8 cellular contexts compared by ENCODE assay signal in the genomic region with DNA sequence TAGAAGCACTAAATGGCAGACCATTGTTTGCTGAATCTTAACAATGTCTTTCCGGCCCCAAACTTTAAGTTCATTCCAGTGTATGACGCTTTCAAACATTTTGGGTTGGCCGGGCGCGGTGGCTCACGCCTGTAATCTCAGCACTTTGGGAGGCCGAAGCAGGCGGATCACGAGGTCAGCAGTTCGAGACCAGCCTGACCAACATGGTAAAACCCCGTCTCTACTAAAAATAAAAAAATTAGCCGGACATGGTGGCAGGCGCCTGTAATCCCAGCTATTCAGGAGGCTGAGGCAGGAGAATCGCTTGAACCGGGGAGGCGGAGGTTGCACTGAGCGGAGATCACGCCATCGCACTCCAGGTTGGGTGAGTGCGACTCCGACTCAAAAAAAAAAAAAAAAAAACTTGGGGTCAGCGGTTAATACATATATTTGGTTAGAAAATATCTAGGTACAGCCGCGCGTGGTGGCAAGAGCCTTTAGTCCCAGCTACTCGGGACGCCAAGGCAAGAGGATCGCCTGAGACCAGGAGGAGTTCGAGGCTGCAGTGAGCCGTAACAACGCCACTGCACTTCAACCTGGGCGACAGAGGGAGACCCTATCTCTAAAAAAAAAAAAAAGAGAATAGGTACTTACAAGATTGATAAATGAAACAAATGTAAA. TPM values are rescaled to one million over a fixed set of nuclear protein-coding genes. Genes with fewer than 3 reads are reported as not detected.
DNase-seq lines count a peak whose midpoint lies in the region; ATAC-seq and TF ChIP-seq lines count a peak whose summit lies in the region.
"Not testable (repeated sequence)": the region's sequence is repeated elsewhere in the genome, so short reads cannot be mapped to it uniquely, and the experiment has no call there.

No MANE protein-coding gene starts in this region.

- peaks cover 61% of the 10 kb centered on the region for H3K79me2 ChIP-seq in OCI-LY3 (ENCODE audit: low read length)

- peaks cover 13% of the 10 kb centered on the region for H3K4me1 ChIP-seq in OCI-LY3 (ENCODE audit: low read length)
- not testable (repeated sequence) for H3K4me1 ChIP-seq in foreskin keratinocyte
- peaks cover 28% of the 10 kb centered on the region for H3K4me1 ChIP-seq in mononuclear cell (ENCODE audit: insufficient read depth, low read length)
- peaks cover 9 to 21% (median 11%) of the 10 kb centered on the region in 3 donors for H3K4me1 ChIP-seq in skeletal muscle tissue (ENCODE audit: control insufficient read depth in 3 of 3, insufficient read depth in 3 of 3, low read length in 3 of 3)

- not testable (repeated sequence) for H3K9me3 ChIP-seq in OCI-LY3 (ENCODE audit: insufficient read depth, low read length); mononuclear cell (ENCODE audit: low read depth, low read length); skeletal muscle tissue (ENCODE audit: control insufficient read depth in 3 of 3, low read length in 3 of 3)

- peaks cover 50% of the 10 kb centered on the region for H4K20me1 ChIP-seq in OCI-LY3 (ENCODE audit: insufficient read depth, low read length)

- H3K27me3 ChIP-seq in OCI-LY3 (ENCODE audit: low read depth, low read length); foreskin keratinocyte; mononuclear cell (ENCODE audit: insufficient read depth, low read length); skeletal muscle tissue (ENCODE audit: control insufficient read depth in 3 of 3, insufficient read depth in 3 of 3, low read length in 3 of 3): not testable (repeated sequence)

- peak overlapping the region; percentile 88 for H3K27ac ChIP-seq in 22Rv1
- peak overlapping the region; percentile 79 for H3K27ac ChIP-seq in OCI-LY3 (ENCODE audit: low read length)
- H3K27ac ChIP-seq in foreskin keratinocyte, result peak overlapping the region; percentile 84
- H3K27ac ChIP-seq in skeletal muscle tissue (ENCODE audit: low read depth, low read length), result peak overlapping the region; percentile 84

- not testable (repeated sequence) for ATAC-seq in foreskin keratinocyte

- not testable (repeated sequence) for H2AFZ ChIP-seq in OCI-LY3 (ENCODE audit: low read depth, low read length)

- H3K4me3 ChIP-seq in OCI-LY3 (ENCODE audit: low read length) (peak overlapping the region; percentile 99), mononuclear cell (ENCODE audit: low read length) (peak overlapping the region; percentile 98), skeletal muscle tissue (ENCODE audit: low read length in 3 of 3) (peak overlapping the region; percentile 81 to 98 (median 95))

- TF ChIP-seq POLR2A in GM19193 (IDR thresholded peaks at IDR 0.05; ENCODE audit: extremely low read depth, insufficient read depth, insufficient read length), result peak; percentile 24

- peak overlapping the region; percentile 98 for H3K9ac ChIP-seq in OCI-LY3 (ENCODE audit: low read length)
- H3K9ac ChIP-seq in skeletal muscle tissue (ENCODE audit: low read depth in 1 of 3, low read length in 3 of 3), result peak overlapping the region; percentile 85 to 98 (median 96)

- H3K36me3 Mint-ChIP-seq in activated CD4-positive, alpha-beta memory T cell treated with anti-CD3 and anti-CD28 coated beads for 36 hours, result peaks cover 53% of the 10 kb centered on the region
- H3K36me3 Mint-ChIP-seq in MCF 10A (ENCODE audit: insufficient read depth, unreplicated experiment), result peaks cover 66% of the 10 kb centered on the region

- H3K4me2 ChIP-seq in OCI-LY3 (ENCODE audit: low read length), result peak overlapping the region; percentile 81

- DNase-seq in activated CD4-positive, alpha-beta memory T cell treated with anti-CD3 and anti-CD28 coated beads for 36 hours, result peak; percentile 52
- DNase-seq in MCF 10A (ENCODE audit: unreplicated experiment); foreskin keratinocyte: not testable (repeated sequence)

- H3K27ac Mint-ChIP-seq in activated CD4-positive, alpha-beta memory T cell treated with anti-CD3 and anti-CD28 coated beads for 36 hours, result peak overlapping the region; percentile 93
- H3K27ac Mint-ChIP-seq in MCF 10A (ENCODE audit: low read depth, unreplicated experiment), result peak overlapping the region; percentile 98

- TF ChIP-seq CTCF in 22Rv1 (IDR thresholded peaks at IDR 0.05); OCI-LY3 (IDR thresholded peaks at IDR 0.05; ENCODE audit: low read depth, low read length); MCF 10A (IDR thresholded peaks at IDR 0.05; ENCODE audit: unreplicated experiment); foreskin keratinocyte (conservative IDR thresholded peaks at IDR 0.05): not testable (repeated sequence)

- POLR2A ChIA-PET in activated CD4-positive, alpha-beta memory T cell treated with anti-CD3 and anti-CD28 coated beads for 36 hours (lab: Charles Lee), result interaction anchor here (0.6 to 4.9 kb wide), 9 partner anchors 9 to 277 kb away, joined by 3 to 74 read pairs (median 6); a partner anchor contains a TSS
- POLR2A ChIA-PET in MCF 10A (lab: Yijun Ruan, JAX), result interaction anchor here (0.6 to 6.5 kb wide), 14 partner anchors 12 to 974 kb away, joined by 3 to 179 read pairs (median 4); a partner anchor contains a TSS

- intact Hi-C loops in activated CD4-positive, alpha-beta memory T cell treated with anti-CD3 and anti-CD28 coated beads for 36 hours (cut with micrococcal nuclease), result loop anchor here (5.0 kb wide), 4 partner anchors 102 to 937 kb away; a partner anchor contains a TSS
- intact Hi-C loops in MCF 10A (cut with micrococcal nuclease), result not testable (repeated sequence)

- H3K9me3 Mint-ChIP-seq in activated CD4-positive, alpha-beta memory T cell treated with anti-CD3 and anti-CD28 coated beads for 36 hours; MCF 10A (ENCODE audit: unreplicated experiment): not testable (repeated sequence)

- CTCF ChIA-PET in activated CD4-positive, alpha-beta memory T cell treated with anti-CD3 and anti-CD28 coated beads for 36 hours (lab: Charles Lee), result interaction anchor here (0.6 to 4.5 kb wide), 8 partner anchors 36 to 298 kb away, joined by 3 to 36 read pairs (median 5); a partner anchor contains a TSS
- CTCF ChIA-PET in MCF 10A (lab: Yijun Ruan, JAX), result interaction anchor here (0.5 to 5.0 kb wide), 13 partner anchors 10 to 1597 kb away, joined by 3 to 30 read pairs (median 4); a partner anchor contains a TSS

- not testable (repeated sequence) for BruUV-seq in MCF 10A (replicated peaks; lab: Mats Ljungman, UMichigan)

- H3K27me3 Mint-ChIP-seq in activated CD4-positive, alpha-beta memory T cell treated with anti-CD3 and anti-CD28 coated beads for 36 hours; MCF 10A (ENCODE audit: insufficient read depth, unreplicated experiment): not testable (repeated sequence)

- H3K36me3 ChIP-seq in OCI-LY3 (replicated peaks; ENCODE audit: low read depth, low read length) (peaks cover 50% of the 10 kb centered on the region), skeletal muscle tissue (ENCODE audit: control insufficient read depth in 3 of 3, insufficient read depth in 3 of 3, low read length in 3 of 3) (peaks cover 15 to 23% (median 20%) of the 10 kb centered on the region in 3 donors)

- peaks cover 50% of the 10 kb centered on the region for H3K4me1 Mint-ChIP-seq in activated CD4-positive, alpha-beta memory T cell treated with anti-CD3 and anti-CD28 coated beads for 36 hours (ENCODE audit: low read depth)
- peaks cover 19% of the 10 kb centered on the region for H3K4me1 Mint-ChIP-seq in MCF 10A (ENCODE audit: insufficient read depth, unreplicated experiment)

- peak overlapping the region; percentile 87 for H3K4me3 Mint-ChIP-seq in activated CD4-positive, alpha-beta memory T cell treated with anti-CD3 and anti-CD28 coated beads for 36 hours
- H3K4me3 Mint-ChIP-seq in MCF 10A (ENCODE audit: unreplicated experiment), result peak overlapping the region; percentile 81

RNA-seq across cellular contexts. Expression of a gene that starts 1.1 kb away (rescaled TPM):
- 1,000 to 10,000 TPM; 2,029 to 2,157 TPM for total RNA-seq in activated CD4-positive, alpha-beta memory T cell treated with anti-CD3 and anti-CD28 coated beads for 36 hours
- total RNA-seq in MCF 10A (2022) (1,499 and 1,837 TPM in 2 replicates), foreskin keratinocyte (2,385 and 2,618 TPM in 2 replicates), mononuclear cell (7,710 TPM), skeletal muscle tissue (2,999 TPM)
- 4,380 and 4,703 TPM in 2 replicates for polyA plus RNA-seq in foreskin keratinocyte

RNA-seq across cellular contexts. Expression of a gene that starts 13.6 kb away (rescaled TPM):
- total RNA-seq in activated CD4-positive, alpha-beta memory T cell treated with anti-CD3 and anti-CD28 coated beads for 36 hours, result 10 to 100 TPM; 51.8 to 52.0 TPM
- 17.0 and 19.8 TPM in 2 replicates for total RNA-seq in MCF 10A (2022)
- 27.5 and 30.7 TPM in 2 replicates for total RNA-seq in foreskin keratinocyte
- polyA plus RNA-seq in foreskin keratinocyte, result 30.1 and 31.4 TPM in 2 replicates
- total RNA-seq in mononuclear cell, result 10.8 TPM
- 8.4 TPM for total RNA-seq in skeletal muscle tissue

RNA-seq across cellular contexts. Expression of a gene that starts 35.3 kb away (rescaled TPM):
- 100 to 1,000 TPM; 314 to 320 TPM for total RNA-seq in activated CD4-positive, alpha-beta memory T cell treated with anti-CD3 and anti-CD28 coated beads for 36 hours
- 257 and 299 TPM in 2 replicates for total RNA-seq in MCF 10A (2022)
- total RNA-seq in foreskin keratinocyte, result 328 and 359 TPM in 2 replicates
- polyA plus RNA-seq in foreskin keratinocyte, result 478 and 511 TPM in 2 replicates
- total RNA-seq in mononuclear cell, result 324 TPM
- 243 TPM for total RNA-seq in skeletal muscle tissue

RNA-seq across cellular contexts. Expression of a gene that starts 35.5 kb away (rescaled TPM):
- total RNA-seq in activated CD4-positive, alpha-beta memory T cell treated with anti-CD3 and anti-CD28 coated beads for 36 hours, result 10 to 100 TPM; 40.4 to 43.7 TPM
- total RNA-seq in MCF 10A (2022) (43.8 and 44.3 TPM in 2 replicates), foreskin keratinocyte (40.0 and 42.3 TPM in 2 replicates), mononuclear cell (37.0 TPM), skeletal muscle tissue (28.2 TPM)
- polyA plus RNA-seq in foreskin keratinocyte, result 21.3 and 23.7 TPM in 2 replicates

RNA-seq across cellular contexts. Expression of a gene that starts 49.9 kb away (rescaled TPM):
- 10 to 100 TPM in 1 of 2 experiments, 1 to 10 TPM in 1; 9.9 to 10.4 TPM for total RNA-seq in activated CD4-positive, alpha-beta memory T cell treated with anti-CD3 and anti-CD28 coated beads for 36 hours
- total RNA-seq in MCF 10A (2022), result 6.8 and 9.9 TPM in 2 replicates
- 9.9 and 10.3 TPM in 2 replicates for total RNA-seq in foreskin keratinocyte
- 4.9 and 6.3 TPM in 2 replicates for polyA plus RNA-seq in foreskin keratinocyte
- total RNA-seq in mononuclear cell, result 8.3 TPM
- total RNA-seq in skeletal muscle tissue, result 5.7 TPM
